16 cellular contexts compared by ENCODE assay signal in the genomic region with DNA sequence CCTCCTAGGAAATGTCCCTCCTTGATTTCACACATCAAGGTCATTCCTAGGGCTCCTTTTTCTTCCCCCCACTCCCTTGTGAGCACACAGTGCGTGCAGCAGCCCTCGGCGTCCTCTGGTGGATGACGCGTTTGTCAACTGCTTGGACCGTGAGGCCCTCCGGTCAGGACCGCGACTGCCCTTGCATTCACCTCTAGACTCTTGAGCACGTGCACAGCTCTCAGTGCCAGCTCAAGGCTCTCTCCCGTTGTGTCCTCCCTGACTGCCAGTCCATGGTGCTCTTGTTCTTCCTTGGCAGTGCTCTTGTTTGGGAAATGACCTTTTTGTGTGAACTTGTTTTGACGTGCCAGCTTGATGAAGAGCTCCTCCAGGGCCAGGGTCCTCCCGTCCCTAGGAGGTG.
"Had no signal": no experiment of that assay in that cellular context is flagged by ENCODE, and none has a peak within 500 bp of the region (broad histone marks: within the 10 kb centered on the region; RNA-seq: fewer than 3 reads in every experiment).

No MANE protein-coding gene starts in this region.

- H3K36me3 ChIP-seq: brain microvascular endothelial cell, esophagus squamous epithelium, spleen, transverse colon had no signal

- ATAC-seq: activated T-helper 17 cell treated with anti-CD3 and anti-CD28 coated beads, Interleukin-2, amount 50 U/mL, for 72 hours; stimulated activated memory B cell treated with anti-CD40 and anti-IgM and Interleukin-4, amounts not matched to agents 10 μg/mL and 1 μg/mL and 100 μg/mL, for 72 hours; T-helper 17 cell had no signal

- H3K4me1 Mint-ChIP-seq: activated B cell treated with CpG ODN at 0.5 μM for 24 hours; activated CD4-positive, alpha-beta T cell treated with anti-CD3 and anti-CD28 coated beads, Interleukin-2, amount 10 ng/mL, durations not matched to agents 24 days and 14 days; activated T-helper 17 cell treated with anti-CD3 and anti-CD28 coated beads, Interleukin-2, amount 50 U/mL, for 72 hours; stimulated activated memory B cell treated with anti-CD40 and anti-IgM and Interleukin-4, amounts not matched to agents 10 μg/mL and 1 μg/mL and 100 μg/mL, for 72 hours had no signal

- H3K4me3 ChIP-seq: esophagus squamous epithelium, lung, spleen, transverse colon had no signal

- H3K9ac ChIP-seq: parathyroid adenoma had no signal

- DNase-seq: activated B cell treated with CpG ODN at 0.5 μM for 24 hours; activated CD4-positive, alpha-beta T cell treated with anti-CD3 and anti-CD28 coated beads, Interleukin-2, amount 10 ng/mL, durations not matched to agents 24 days and 14 days; activated naive CD4-positive, alpha-beta T cell treated with anti-CD3 and anti-CD28 coated beads, Interleukin-2, amount 50 U/mL, for 16 hours; amniotic stem cell; brain microvascular endothelial cell; esophagus squamous epithelium; foreskin fibroblast; midbrain; spleen; stimulated activated CD4-positive, alpha-beta T cell treated with anti-CD3 and anti-CD28 coated beads, Interleukin-1b, Interleukin-23, amount 100 ng/mL, for 48 hours; T-helper 17 cell; transverse colon had no signal

- H2AFZ ChIP-seq: parathyroid adenoma had no signal

- H3K9me3 Mint-ChIP-seq: activated B cell treated with CpG ODN at 0.5 μM for 24 hours; activated CD4-positive, alpha-beta T cell treated with anti-CD3 and anti-CD28 coated beads, Interleukin-2, amount 10 ng/mL, durations not matched to agents 24 days and 14 days; activated T-helper 17 cell treated with anti-CD3 and anti-CD28 coated beads, Interleukin-2, amount 50 U/mL, for 72 hours; stimulated activated memory B cell treated with anti-CD40 and anti-IgM and Interleukin-4, amounts not matched to agents 10 μg/mL and 1 μg/mL and 100 μg/mL, for 72 hours had no signal

- H3K9me3 ChIP-seq: esophagus squamous epithelium, spleen, transverse colon had no signal

- H3K36me3 Mint-ChIP-seq: stimulated activated memory B cell treated with anti-CD40 and anti-IgM and Interleukin-4, amounts not matched to agents 10 μg/mL and 1 μg/mL and 100 μg/mL, for 72 hours had no signal

- H3K27me3 ChIP-seq: brain microvascular endothelial cell, esophagus squamous epithelium, transverse colon had no signal

- H3K27ac ChIP-seq: brain microvascular endothelial cell, esophagus squamous epithelium, parathyroid adenoma, spleen, transverse colon had no signal

- H3K4me3 Mint-ChIP-seq: activated B cell treated with CpG ODN at 0.5 μM for 24 hours; activated CD4-positive, alpha-beta T cell treated with anti-CD3 and anti-CD28 coated beads, Interleukin-2, amount 10 ng/mL, durations not matched to agents 24 days and 14 days; activated T-helper 17 cell treated with anti-CD3 and anti-CD28 coated beads, Interleukin-2, amount 50 U/mL, for 72 hours; stimulated activated memory B cell treated with anti-CD40 and anti-IgM and Interleukin-4, amounts not matched to agents 10 μg/mL and 1 μg/mL and 100 μg/mL, for 72 hours; T-helper 17 cell had no signal

- H3K27ac Mint-ChIP-seq: activated B cell treated with CpG ODN at 0.5 μM for 24 hours; activated CD4-positive, alpha-beta T cell treated with anti-CD3 and anti-CD28 coated beads, Interleukin-2, amount 10 ng/mL, durations not matched to agents 24 days and 14 days; activated T-helper 17 cell treated with anti-CD3 and anti-CD28 coated beads, Interleukin-2, amount 50 U/mL, for 72 hours; stimulated activated memory B cell treated with anti-CD40 and anti-IgM and Interleukin-4, amounts not matched to agents 10 μg/mL and 1 μg/mL and 100 μg/mL, for 72 hours; T-helper 17 cell had no signal
